ENCODE assay signal across 1 cellular context in the genomic region with DNA sequence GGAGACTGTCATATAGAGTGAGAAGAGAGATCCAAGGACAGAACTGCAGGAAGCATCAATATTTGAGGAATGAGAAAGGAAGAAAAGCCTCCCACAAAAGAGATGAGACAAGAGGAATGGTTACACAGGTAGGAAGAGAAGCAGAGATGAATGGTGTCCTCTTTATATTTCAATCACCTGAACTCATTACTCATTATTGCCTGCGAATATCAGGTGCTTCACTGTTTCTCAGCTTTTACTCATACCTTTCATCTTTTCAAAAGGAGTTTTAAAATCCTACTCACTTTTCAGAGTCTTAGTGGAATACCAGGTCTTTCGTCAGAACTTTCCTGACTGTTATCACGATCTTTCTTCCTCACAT.
A peak's percentile ranks its signal among the peaks of the same experiment; 100 is the strongest.
TF ChIP-seq lines count a peak whose summit lies in the region.

No MANE protein-coding gene starts in this region.

TF ChIP-seq in H1, 55 proteins besides CTCF, POLR2A, EP300 and RAD21:
- TF ChIP-seq TAF7 (optimal IDR thresholded peaks at IDR 0.05; ENCODE audit: borderline replicate concordance, low read depth, low read length) (no peak), JUND (IDR thresholded peaks at IDR 0.05; ENCODE audit: low read length) (no peak), SAP30 (IDR thresholded peaks at IDR 0.05; ENCODE audit: insufficient read depth, insufficient replicate concordance, low read length) (no peak), BACH1 (IDR thresholded peaks at IDR 0.05; ENCODE audit: low read length) (no peak), NRF1 (IDR thresholded peaks at IDR 0.05; ENCODE audit: low read depth, low read length) (no peak), TBP (IDR thresholded peaks at IDR 0.05; ENCODE audit: low read depth, low read length) (0 out of 2 replicates have a peak, but pooled peaks have one; percentile 11), SIRT6 (IDR thresholded peaks at IDR 0.05; ENCODE audit: low read length) (no peak), HDAC2 (IDR thresholded peaks at IDR 0.05; ENCODE audit: borderline replicate concordance in 1 of 2, low read depth in 2 of 2, low read length in 2 of 2) (no peak), HDAC6 (IDR thresholded peaks at IDR 0.05; ENCODE audit: low read depth, low read length) (no peak), RNF2 (IDR thresholded peaks at IDR 0.05; ENCODE audit: borderline replicate concordance, low read depth, low read length, missing control alignments, poor library complexity, severe bottlenecking) (no peak), TAF1 (IDR thresholded peaks at IDR 0.05; ENCODE audit: low read depth, low read length) (no peak), RBBP5 (IDR thresholded peaks at IDR 0.05; ENCODE audit: borderline replicate concordance, low read depth, low read length) (0 out of 2 replicates have a peak, but pooled peaks have one; percentile 18)
